1 cellular context compared by ENCODE assay signal in the genomic region with DNA sequence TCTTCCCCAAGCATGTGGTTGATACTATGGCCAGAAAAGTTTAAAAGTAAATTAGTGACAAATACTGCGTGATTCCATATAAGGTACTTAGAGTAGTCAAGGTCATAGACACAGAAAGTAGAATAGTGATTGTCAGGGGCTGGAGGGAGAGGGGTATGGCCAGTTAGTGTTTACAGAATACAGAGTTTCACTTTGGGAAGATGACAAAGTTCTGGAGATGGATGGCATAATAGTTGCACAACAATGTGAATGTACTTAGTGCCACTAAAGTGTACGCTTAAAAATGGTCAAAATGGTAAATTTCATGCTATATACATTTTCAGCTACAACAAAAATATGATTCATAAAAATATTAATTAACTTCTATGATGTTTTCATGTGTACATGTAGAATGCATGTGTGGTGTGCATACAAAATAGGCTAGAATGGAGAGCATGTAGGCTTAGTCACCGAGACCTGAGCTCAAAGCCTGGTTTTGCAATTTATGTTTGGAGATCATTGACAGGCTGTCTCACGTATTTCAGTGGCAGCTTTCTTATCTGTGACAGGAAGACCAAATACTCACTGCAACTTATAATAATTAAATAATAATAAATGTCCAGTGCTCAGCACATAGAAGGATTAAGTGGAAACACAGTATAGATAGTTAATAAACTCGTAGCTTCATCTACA.
TF ChIP-seq lines count a peak whose summit lies in the region.

No MANE protein-coding gene starts in this region.

TF ChIP-seq in HepG2, 621 proteins besides CTCF, POLR2A, EP300 and RAD21 (continued from another document and continues in another):
- TF ChIP-seq MEIS1 (CRISPR knock-in tag; IDR thresholded peaks at IDR 0.05; ENCODE audit: borderline replicate concordance) (peak; percentile 28; the same call in 1 of the 2 replicates), DNMT1 (CRISPR knock-in tag; IDR thresholded peaks at IDR 0.05) (no peak), ZNF367 (CRISPR knock-in tag; IDR thresholded peaks at IDR 0.05; ENCODE audit: borderline replicate concordance) (no peak), ZNF333 (CRISPR knock-in tag; IDR thresholded peaks at IDR 0.05; ENCODE audit: borderline replicate concordance) (no peak), NCOA2 (CRISPR knock-in tag; IDR thresholded peaks at IDR 0.05) (peak; percentile 36; the same call in 1 of the 2 replicates), HMG20B (CRISPR knock-in tag; conservative IDR thresholded peaks at IDR 0.05) (no peak), THAP11 (CRISPR knock-in tag; IDR thresholded peaks at IDR 0.05) (peak; percentile 32; the same call in 1 of the 2 replicates), GFI1 (CRISPR knock-in tag; IDR thresholded peaks at IDR 0.05; ENCODE audit: borderline replicate concordance) (no peak), POLR2AphosphoS5 (IDR thresholded peaks at IDR 0.05; ENCODE audit: low read depth, low read length) (no peak), FOXA1 (IDR thresholded peaks at IDR 0.05) (no peak), FOXA1 (CRISPR knock-in tag; IDR thresholded peaks at IDR 0.05) (peak; percentile 63), XRCC5 (optimal IDR thresholded peaks at IDR 0.05; ENCODE audit: low read length) (no peak), HIVEP1 (CRISPR knock-in tag; IDR thresholded peaks at IDR 0.05) (no peak), TBX2 (CRISPR knock-in tag; IDR thresholded peaks at IDR 0.05; ENCODE audit: borderline replicate concordance) (no peak), SMYD3 (CRISPR knock-in tag; IDR thresholded peaks at IDR 0.05) (no peak), GATAD2A (CRISPR knock-in tag; IDR thresholded peaks at IDR 0.05) (peak; percentile 68), SIX1 (CRISPR knock-in tag; IDR thresholded peaks at IDR 0.05; ENCODE audit: borderline replicate concordance) (peak; percentile 69), ZNF331 (CRISPR knock-in tag; IDR thresholded peaks at IDR 0.05) (peak; percentile 39; the same call in 1 of the 2 replicates), PHB2 (IDR thresholded peaks at IDR 0.05; ENCODE audit: partially characterized antibody) (no peak), ZNF781 (CRISPR knock-in tag; IDR thresholded peaks at IDR 0.05; ENCODE audit: borderline replicate concordance, not compliant biosample characterization) (no peak), TOE1 (CRISPR knock-in tag; IDR thresholded peaks at IDR 0.05) (no peak), REL (CRISPR knock-in tag; conservative IDR thresholded peaks at IDR 0.05) (no peak), ZNF766 (CRISPR knock-in tag; IDR thresholded peaks at IDR 0.05; ENCODE audit: borderline replicate concordance) (no peak), PCBP2 (optimal IDR thresholded peaks at IDR 0.05; ENCODE audit: low read depth, low read length, poor library complexity, severe bottlenecking) (no peak), RCOR2 (CRISPR knock-in tag; IDR thresholded peaks at IDR 0.05) (no peak), RELA (CRISPR knock-in tag; IDR thresholded peaks at IDR 0.05) (no peak), ZNF713 (CRISPR knock-in tag; IDR thresholded peaks at IDR 0.05) (no peak), ZNF572 (CRISPR knock-in tag; IDR thresholded peaks at IDR 0.05) (no peak), ZNF317 (CRISPR knock-in tag; IDR thresholded peaks at IDR 0.05) (no peak), U2AF1 (optimal IDR thresholded peaks at IDR 0.05; ENCODE audit: low read depth, low read length) (no peak), BORCS8-MEF2B (CRISPR knock-in tag; IDR thresholded peaks at IDR 0.05) (no peak), CHD2 (IDR thresholded peaks at IDR 0.05; ENCODE audit: low read depth, low read length) (no peak), RFX3 (CRISPR knock-in tag; IDR thresholded peaks at IDR 0.05) (no peak), PAX8 (CRISPR knock-in tag; IDR thresholded peaks at IDR 0.05; ENCODE audit: borderline replicate concordance) (no peak), ZNF430 (CRISPR knock-in tag; IDR thresholded peaks at IDR 0.05) (0 out of 2 replicates have a peak, but pooled peaks have one; percentile 49), ZNF136 (CRISPR knock-in tag; IDR thresholded peaks at IDR 0.05; ENCODE audit: low read depth) (no peak), ZNF431 (CRISPR knock-in tag; IDR thresholded peaks at IDR 0.05; ENCODE audit: borderline replicate concordance, low read depth) (no peak), TMF1 (CRISPR knock-in tag; IDR thresholded peaks at IDR 0.05; ENCODE audit: low read depth) (no peak), ATF1 (CRISPR knock-in tag; IDR thresholded peaks at IDR 0.05) (no peak), ZNF235 (CRISPR knock-in tag; IDR thresholded peaks at IDR 0.05; ENCODE audit: borderline replicate concordance) (no peak), MTF2 (CRISPR knock-in tag; IDR thresholded peaks at IDR 0.05; ENCODE audit: borderline replicate concordance) (no peak), NCOA5 (CRISPR knock-in tag; IDR thresholded peaks at IDR 0.05) (no peak), FOXK1 (CRISPR knock-in tag; IDR thresholded peaks at IDR 0.05; ENCODE audit: borderline replicate concordance, low read depth) (0 out of 2 replicates have a peak, but pooled peaks have one; percentile 21)
- TF ChIP-seq, protein P1, sequence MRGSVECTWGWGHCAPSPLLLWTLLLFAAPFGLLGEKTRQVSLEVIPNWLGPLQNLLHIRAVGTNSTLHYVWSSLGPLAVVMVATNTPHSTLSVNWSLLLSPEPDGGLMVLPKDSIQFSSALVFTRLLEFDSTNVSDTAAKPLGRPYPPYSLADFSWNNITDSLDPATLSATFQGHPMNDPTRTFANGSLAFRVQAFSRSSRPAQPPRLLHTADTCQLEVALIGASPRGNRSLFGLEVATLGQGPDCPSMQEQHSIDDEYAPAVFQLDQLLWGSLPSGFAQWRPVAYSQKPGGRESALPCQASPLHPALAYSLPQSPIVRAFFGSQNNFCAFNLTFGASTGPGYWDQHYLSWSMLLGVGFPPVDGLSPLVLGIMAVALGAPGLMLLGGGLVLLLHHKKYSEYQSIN (CRISPR knock-in tag; IDR thresholded peaks at IDR 0.05; ENCODE audit: borderline replicate concordance) = no peak
- TF ChIP-seq, protein P2, sequence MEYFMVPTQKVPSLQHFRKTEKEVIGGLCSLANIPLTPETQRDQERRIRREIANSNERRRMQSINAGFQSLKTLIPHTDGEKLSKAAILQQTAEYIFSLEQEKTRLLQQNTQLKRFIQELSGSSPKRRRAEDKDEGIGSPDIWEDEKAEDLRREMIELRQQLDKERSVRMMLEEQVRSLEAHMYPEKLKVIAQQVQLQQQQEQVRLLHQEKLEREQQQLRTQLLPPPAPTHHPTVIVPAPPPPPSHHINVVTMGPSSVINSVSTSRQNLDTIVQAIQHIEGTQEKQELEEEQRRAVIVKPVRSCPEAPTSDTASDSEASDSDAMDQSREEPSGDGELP (IDR thresholded peaks at IDR 0.05; ENCODE audit: borderline replicate concordance, low read depth) = no peak
- TF ChIP-seq, protein P3, sequence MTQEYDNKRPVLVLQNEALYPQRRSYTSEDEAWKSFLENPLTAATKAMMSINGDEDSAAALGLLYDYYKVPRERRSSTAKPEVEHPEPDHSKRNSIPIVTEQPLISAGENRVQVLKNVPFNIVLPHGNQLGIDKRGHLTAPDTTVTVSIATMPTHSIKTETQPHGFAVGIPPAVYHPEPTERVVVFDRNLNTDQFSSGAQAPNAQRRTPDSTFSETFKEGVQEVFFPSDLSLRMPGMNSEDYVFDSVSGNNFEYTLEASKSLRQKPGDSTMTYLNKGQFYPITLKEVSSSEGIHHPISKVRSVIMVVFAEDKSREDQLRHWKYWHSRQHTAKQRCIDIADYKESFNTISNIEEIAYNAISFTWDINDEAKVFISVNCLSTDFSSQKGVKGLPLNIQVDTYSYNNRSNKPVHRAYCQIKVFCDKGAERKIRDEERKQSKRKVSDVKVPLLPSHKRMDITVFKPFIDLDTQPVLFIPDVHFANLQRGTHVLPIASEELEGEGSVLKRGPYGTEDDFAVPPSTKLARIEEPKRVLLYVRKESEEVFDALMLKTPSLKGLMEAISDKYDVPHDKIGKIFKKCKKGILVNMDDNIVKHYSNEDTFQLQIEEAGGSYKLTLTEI (CRISPR knock-in tag; conservative IDR thresholded peaks at IDR 0.05) = no peak
- TF ChIP-seq, protein P4, sequence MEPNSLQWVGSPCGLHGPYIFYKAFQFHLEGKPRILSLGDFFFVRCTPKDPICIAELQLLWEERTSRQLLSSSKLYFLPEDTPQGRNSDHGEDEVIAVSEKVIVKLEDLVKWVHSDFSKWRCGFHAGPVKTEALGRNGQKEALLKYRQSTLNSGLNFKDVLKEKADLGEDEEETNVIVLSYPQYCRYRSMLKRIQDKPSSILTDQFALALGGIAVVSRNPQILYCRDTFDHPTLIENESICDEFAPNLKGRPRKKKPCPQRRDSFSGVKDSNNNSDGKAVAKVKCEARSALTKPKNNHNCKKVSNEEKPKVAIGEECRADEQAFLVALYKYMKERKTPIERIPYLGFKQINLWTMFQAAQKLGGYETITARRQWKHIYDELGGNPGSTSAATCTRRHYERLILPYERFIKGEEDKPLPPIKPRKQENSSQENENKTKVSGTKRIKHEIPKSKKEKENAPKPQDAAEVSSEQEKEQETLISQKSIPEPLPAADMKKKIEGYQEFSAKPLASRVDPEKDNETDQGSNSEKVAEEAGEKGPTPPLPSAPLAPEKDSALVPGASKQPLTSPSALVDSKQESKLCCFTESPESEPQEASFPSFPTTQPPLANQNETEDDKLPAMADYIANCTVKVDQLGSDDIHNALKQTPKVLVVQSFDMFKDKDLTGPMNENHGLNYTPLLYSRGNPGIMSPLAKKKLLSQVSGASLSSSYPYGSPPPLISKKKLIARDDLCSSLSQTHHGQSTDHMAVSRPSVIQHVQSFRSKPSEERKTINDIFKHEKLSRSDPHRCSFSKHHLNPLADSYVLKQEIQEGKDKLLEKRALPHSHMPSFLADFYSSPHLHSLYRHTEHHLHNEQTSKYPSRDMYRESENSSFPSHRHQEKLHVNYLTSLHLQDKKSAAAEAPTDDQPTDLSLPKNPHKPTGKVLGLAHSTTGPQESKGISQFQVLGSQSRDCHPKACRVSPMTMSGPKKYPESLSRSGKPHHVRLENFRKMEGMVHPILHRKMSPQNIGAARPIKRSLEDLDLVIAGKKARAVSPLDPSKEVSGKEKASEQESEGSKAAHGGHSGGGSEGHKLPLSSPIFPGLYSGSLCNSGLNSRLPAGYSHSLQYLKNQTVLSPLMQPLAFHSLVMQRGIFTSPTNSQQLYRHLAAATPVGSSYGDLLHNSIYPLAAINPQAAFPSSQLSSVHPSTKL (CRISPR knock-in tag; IDR thresholded peaks at IDR 0.05) = peak; percentile 67
- TF ChIP-seq, protein P5, sequence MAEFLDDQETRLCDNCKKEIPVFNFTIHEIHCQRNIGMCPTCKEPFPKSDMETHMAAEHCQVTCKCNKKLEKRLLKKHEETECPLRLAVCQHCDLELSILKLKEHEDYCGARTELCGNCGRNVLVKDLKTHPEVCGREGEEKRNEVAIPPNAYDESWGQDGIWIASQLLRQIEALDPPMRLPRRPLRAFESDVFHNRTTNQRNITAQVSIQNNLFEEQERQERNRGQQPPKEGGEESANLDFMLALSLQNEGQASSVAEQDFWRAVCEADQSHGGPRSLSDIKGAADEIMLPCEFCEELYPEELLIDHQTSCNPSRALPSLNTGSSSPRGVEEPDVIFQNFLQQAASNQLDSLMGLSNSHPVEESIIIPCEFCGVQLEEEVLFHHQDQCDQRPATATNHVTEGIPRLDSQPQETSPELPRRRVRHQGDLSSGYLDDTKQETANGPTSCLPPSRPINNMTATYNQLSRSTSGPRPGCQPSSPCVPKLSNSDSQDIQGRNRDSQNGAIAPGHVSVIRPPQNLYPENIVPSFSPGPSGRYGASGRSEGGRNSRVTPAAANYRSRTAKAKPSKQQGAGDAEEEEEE (CRISPR knock-in tag; IDR thresholded peaks at IDR 0.05; ENCODE audit: borderline replicate concordance) = no peak
- TF ChIP-seq, protein P6, sequence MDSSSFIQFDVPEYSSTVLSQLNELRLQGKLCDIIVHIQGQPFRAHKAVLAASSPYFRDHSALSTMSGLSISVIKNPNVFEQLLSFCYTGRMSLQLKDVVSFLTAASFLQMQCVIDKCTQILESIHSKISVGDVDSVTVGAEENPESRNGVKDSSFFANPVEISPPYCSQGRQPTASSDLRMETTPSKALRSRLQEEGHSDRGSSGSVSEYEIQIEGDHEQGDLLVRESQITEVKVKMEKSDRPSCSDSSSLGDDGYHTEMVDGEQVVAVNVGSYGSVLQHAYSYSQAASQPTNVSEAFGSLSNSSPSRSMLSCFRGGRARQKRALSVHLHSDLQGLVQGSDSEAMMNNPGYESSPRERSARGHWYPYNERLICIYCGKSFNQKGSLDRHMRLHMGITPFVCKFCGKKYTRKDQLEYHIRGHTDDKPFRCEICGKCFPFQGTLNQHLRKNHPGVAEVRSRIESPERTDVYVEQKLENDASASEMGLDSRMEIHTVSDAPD (CRISPR knock-in tag; IDR thresholded peaks at IDR 0.05) = no peak; the same call in 1 of the 2 replicates
- TF ChIP-seq, protein P7, sequence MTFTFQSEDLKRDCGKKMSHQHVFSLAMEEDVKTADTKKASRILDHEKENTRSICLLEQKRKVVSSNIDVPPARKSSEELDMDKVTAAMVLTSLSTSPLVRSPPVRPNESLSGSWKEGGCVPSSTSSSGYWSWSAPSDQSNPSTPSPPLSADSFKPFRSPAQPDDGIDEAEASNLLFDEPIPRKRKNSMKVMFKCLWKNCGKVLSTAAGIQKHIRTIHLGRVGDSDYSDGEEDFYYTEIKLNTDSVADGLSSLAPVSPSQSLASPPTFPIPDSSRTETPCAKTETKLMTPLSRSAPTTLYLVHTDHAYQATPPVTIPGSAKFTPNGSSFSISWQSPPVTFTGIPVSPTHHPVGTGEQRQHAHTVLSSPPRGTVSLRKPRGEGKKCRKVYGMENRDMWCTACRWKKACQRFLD (CRISPR knock-in tag; IDR thresholded peaks at IDR 0.05; ENCODE audit: borderline replicate concordance) = no peak
- TF ChIP-seq, protein P8, sequence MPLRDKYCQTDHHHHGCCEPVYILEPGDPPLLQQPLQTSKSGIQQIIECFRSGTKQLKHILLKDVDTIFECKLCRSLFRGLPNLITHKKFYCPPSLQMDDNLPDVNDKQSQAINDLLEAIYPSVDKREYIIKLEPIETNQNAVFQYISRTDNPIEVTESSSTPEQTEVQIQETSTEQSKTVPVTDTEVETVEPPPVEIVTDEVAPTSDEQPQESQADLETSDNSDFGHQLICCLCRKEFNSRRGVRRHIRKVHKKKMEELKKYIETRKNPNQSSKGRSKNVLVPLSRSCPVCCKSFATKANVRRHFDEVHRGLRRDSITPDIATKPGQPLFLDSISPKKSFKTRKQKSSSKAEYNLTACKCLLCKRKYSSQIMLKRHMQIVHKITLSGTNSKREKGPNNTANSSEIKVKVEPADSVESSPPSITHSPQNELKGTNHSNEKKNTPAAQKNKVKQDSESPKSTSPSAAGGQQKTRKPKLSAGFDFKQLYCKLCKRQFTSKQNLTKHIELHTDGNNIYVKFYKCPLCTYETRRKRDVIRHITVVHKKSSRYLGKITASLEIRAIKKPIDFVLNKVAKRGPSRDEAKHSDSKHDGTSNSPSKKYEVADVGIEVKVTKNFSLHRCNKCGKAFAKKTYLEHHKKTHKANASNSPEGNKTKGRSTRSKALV (CRISPR knock-in tag; IDR thresholded peaks at IDR 0.05) = no peak
- TF ChIP-seq, protein P9, sequence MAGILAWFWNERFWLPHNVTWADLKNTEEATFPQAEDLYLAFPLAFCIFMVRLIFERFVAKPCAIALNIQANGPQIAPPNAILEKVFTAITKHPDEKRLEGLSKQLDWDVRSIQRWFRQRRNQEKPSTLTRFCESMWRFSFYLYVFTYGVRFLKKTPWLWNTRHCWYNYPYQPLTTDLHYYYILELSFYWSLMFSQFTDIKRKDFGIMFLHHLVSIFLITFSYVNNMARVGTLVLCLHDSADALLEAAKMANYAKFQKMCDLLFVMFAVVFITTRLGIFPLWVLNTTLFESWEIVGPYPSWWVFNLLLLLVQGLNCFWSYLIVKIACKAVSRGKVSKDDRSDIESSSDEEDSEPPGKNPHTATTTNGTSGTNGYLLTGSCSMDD (CRISPR knock-in tag; IDR thresholded peaks at IDR 0.05) = no peak
